In the genomic region with DNA sequence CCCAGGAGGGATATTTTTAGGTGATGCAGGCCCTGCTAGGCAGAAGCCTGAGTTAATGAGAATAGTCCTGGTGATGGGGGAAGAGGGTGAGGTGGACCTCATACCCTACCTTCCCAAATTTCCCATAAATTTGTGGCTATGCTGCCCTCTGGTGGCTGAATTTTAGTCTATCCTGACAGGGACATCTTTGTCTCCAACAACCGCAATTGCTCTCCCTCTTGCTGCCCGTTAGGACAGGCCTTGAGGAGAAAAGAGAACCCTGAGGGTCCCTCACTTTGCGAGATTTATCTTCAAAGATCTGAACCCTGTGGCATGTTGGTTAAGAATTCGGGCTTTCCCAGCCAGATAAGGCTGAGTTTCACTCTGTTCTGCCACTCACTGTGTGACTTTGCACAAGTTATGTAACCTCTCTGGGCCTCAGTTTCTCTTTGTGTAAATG, we compare ENCODE assay signal across 1 cellular context.
TF ChIP-seq lines count a peak whose summit lies in the region.

No MANE protein-coding gene starts in this region.

TF ChIP-seq in GM23338, 12 proteins besides CTCF, POLR2A, EP300 and RAD21:
- TF ChIP-seq, protein P1, sequence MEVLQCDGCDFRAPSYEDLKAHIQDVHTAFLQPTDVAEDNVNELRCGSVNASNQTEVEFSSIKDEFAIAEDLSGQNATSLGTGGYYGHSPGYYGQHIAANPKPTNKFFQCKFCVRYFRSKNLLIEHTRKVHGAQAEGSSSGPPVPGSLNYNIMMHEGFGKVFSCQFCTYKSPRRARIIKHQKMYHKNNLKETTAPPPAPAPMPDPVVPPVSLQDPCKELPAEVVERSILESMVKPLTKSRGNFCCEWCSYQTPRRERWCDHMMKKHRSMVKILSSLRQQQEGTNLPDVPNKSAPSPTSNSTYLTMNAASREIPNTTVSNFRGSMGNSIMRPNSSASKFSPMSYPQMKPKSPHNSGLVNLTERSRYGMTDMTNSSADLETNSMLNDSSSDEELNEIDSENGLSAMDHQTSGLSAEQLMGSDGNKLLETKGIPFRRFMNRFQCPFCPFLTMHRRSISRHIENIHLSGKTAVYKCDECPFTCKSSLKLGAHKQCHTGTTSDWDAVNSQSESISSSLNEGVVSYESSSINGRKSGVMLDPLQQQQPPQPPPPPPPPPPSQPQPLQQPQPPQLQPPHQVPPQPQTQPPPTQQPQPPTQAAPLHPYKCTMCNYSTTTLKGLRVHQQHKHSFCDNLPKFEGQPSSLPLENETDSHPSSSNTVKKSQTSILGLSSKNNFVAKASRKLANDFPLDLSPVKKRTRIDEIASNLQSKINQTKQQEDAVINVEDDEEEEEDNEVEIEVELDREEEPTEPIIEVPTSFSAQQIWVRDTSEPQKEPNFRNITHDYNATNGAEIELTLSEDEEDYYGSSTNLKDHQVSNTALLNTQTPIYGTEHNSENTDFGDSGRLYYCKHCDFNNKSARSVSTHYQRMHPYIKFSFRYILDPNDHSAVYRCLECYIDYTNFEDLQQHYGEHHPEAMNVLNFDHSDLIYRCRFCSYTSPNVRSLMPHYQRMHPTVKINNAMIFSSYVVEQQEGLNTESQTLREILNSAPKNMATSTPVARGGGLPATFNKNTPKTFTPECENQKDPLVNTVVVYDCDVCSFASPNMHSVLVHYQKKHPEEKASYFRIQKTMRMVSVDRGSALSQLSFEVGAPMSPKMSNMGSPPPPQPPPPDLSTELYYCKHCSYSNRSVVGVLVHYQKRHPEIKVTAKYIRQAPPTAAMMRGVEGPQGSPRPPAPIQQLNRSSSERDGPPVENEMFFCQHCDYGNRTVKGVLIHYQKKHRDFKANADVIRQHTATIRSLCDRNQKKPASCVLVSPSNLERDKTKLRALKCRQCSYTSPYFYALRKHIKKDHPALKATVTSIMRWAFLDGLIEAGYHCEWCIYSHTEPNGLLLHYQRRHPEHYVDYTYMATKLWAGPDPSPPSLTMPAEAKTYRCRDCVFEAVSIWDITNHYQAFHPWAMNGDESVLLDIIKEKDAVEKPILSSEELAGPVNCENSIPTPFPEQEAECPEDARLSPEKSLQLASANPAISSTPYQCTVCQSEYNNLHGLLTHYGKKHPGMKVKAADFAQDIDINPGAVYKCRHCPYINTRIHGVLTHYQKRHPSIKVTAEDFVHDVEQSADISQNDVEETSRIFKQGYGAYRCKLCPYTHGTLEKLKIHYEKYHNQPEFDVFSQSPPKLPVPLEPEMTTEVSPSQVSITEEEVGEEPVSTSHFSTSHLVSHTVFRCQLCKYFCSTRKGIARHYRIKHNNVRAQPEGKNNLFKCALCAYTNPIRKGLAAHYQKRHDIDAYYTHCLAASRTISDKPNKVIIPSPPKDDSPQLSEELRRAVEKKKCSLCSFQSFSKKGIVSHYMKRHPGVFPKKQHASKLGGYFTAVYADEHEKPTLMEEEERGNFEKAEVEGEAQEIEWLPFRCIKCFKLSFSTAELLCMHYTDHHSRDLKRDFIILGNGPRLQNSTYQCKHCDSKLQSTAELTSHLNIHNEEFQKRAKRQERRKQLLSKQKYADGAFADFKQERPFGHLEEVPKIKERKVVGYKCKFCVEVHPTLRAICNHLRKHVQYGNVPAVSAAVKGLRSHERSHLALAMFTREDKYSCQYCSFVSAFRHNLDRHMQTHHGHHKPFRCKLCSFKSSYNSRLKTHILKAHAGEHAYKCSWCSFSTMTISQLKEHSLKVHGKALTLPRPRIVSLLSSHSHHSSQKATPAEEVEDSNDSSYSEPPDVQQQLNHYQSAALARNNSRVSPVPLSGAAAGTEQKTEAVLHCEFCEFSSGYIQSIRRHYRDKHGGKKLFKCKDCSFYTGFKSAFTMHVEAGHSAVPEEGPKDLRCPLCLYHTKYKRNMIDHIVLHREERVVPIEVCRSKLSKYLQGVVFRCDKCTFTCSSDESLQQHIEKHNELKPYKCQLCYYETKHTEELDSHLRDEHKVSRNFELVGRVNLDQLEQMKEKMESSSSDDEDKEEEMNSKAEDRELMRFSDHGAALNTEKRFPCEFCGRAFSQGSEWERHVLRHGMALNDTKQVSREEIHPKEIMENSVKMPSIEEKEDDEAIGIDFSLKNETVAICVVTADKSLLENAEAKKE (CRISPR knock-in tag; IDR thresholded peaks at IDR 0.05), result peak; percentile 60; the same call in 1 of the 2 replicates
- TF ChIP-seq CREB1 (CRISPR knock-in tag; IDR thresholded peaks at IDR 0.05; ENCODE audit: low read depth), result no peak
